ENCODE assay signal across 18 cellular contexts in the genomic region with DNA sequence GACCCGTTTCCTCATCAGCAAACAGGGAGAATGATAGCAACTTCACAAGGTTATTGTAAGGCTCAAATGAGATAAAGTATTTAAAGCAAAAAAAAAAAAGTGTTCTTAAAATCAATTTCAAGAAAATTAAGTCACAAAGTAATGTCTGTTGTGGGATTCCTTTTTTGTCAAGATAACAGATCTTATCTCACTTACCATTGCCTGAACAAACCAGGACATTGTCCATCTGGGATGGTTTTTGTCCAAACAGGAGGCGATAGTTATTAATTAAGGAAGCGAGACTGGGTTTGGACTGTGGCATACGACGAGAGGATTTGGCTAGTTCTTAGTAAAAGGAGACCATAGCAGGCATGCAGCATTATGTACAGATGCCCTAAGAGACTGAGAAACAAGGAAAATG.
"Had no signal": no experiment of that assay in that cellular context is flagged by ENCODE, and none has a peak within 500 bp of the region (broad histone marks: within the 10 kb centered on the region; RNA-seq: fewer than 3 reads in every experiment).

No MANE protein-coding gene starts in this region.

- H3K27ac ChIP-seq: colonic mucosa, esophagus muscularis mucosa, foreskin keratinocyte, gastroesophageal sphincter, heart right ventricle, left lung, lower lobe of right lung had no signal

- H3K4me1 Mint-ChIP-seq: naive B cell had no signal

- H3K4me3 ChIP-seq: colonic mucosa, esophagus muscularis mucosa, gastroesophageal sphincter, heart right ventricle, left lung, lower lobe of right lung, mucosa of descending colon had no signal

- ATAC-seq: effector memory CD8-positive, alpha-beta T cell; foreskin keratinocyte; gastroesophageal sphincter; heart right ventricle; left cardiac atrium; left lung; left ventricle myocardium superior; lower lobe of right lung; mucosa of descending colon had no signal

- H3K36me3 ChIP-seq: colonic mucosa, esophagus muscularis mucosa, gastroesophageal sphincter, heart right ventricle, left lung, lower lobe of right lung had no signal

- H3K9me3 ChIP-seq: colonic mucosa, esophagus muscularis mucosa, gastroesophageal sphincter, lower lobe of right lung, mucosa of descending colon had no signal

- H3K9me3 Mint-ChIP-seq: effector memory CD8-positive, alpha-beta T cell had no signal

- H3K27me3 Mint-ChIP-seq: dendritic cell treated with granulocyte-macrophage colony-stimulating factor and Interleukin-4, amounts not matched to agents 40 ng/mL and 50 ng/mL, for 4 days; effector memory CD8-positive, alpha-beta T cell; naive B cell had no signal

- DNase-seq: colonic mucosa; cortex of kidney; effector CD8-positive, alpha-beta T cell; effector memory CD8-positive, alpha-beta T cell; foreskin keratinocyte; heart right ventricle; hippocampal formation; left cardiac atrium; left lung; left ventricle myocardium superior; lower lobe of right lung; mesenchymal stem cell; mucosa of descending colon; naive B cell had no signal

- H3K4me3 Mint-ChIP-seq: dendritic cell treated with granulocyte-macrophage colony-stimulating factor and Interleukin-4, amounts not matched to agents 40 ng/mL and 50 ng/mL, for 4 days; effector memory CD8-positive, alpha-beta T cell; mesothelial cell of epicardium; naive B cell had no signal

- H3K27ac Mint-ChIP-seq: dendritic cell treated with granulocyte-macrophage colony-stimulating factor and Interleukin-4, amounts not matched to agents 40 ng/mL and 50 ng/mL, for 4 days; effector memory CD8-positive, alpha-beta T cell; mesothelial cell of epicardium; naive B cell had no signal

- H3K4me1 ChIP-seq: colonic mucosa, esophagus muscularis mucosa, foreskin keratinocyte, gastroesophageal sphincter, heart right ventricle, left lung, lower lobe of right lung had no signal

- H3K27me3 ChIP-seq: colonic mucosa, esophagus muscularis mucosa, foreskin keratinocyte, gastroesophageal sphincter, heart right ventricle, left lung had no signal
